In genomic region chr14:101636081-101636560, GRCh38 we compare ENCODE assay signal across 13 cellular contexts.
DNase-seq lines count a peak whose midpoint lies in the region; ATAC-seq, FAIRE-seq and TF ChIP-seq lines count a peak whose summit lies in the region.
"Had no signal": no experiment of that assay in that cellular context is flagged by ENCODE, and none has a peak within 500 bp of the region (broad histone marks: within the 10 kb centered on the region; RNA-seq: fewer than 3 reads in every experiment).

No MANE protein-coding gene starts in this region.

- H3K9me3 ChIP-seq in astrocyte (ENCODE audit: insufficient read depth, low read depth, low read length), result no peaks in the 10 kb centered on the region
- H3K9me3 ChIP-seq: SJSA1 had no signal

- no peaks in the 10 kb centered on the region for H3K4me1 ChIP-seq in astrocyte (ENCODE audit: insufficient read depth, low read length)
- H3K4me1 ChIP-seq: SJSA1 had no signal

- no peak overlapping the region for H3K27ac Mint-ChIP-seq in astrocyte (ENCODE audit: unreplicated experiment)
- no peak overlapping the region for H3K27ac Mint-ChIP-seq in endothelial cell (ENCODE audit: unreplicated experiment)

- peaks cover 19% of the 10 kb centered on the region for H3K27me3 Mint-ChIP-seq in astrocyte (ENCODE audit: low read depth, unreplicated experiment)
- no peaks in the 10 kb centered on the region for H3K27me3 Mint-ChIP-seq in endothelial cell (ENCODE audit: unreplicated experiment)
- H3K27me3 Mint-ChIP-seq: CD4-positive, CD25-positive, alpha-beta regulatory T cell had no signal

- H4K20me1 ChIP-seq in astrocyte (ENCODE audit: insufficient read depth, low read length), result no peaks in the 10 kb centered on the region

- no peak for FAIRE-seq in astrocyte (lab: Jason Lieb, UNC)

- H2AFZ ChIP-seq in astrocyte (ENCODE audit: low read depth, low read length), result no peak overlapping the region

- H3K36me3 ChIP-seq in astrocyte (ENCODE audit: insufficient read depth, low read length), result no peaks in the 10 kb centered on the region
- H3K36me3 ChIP-seq: SJSA1 had no signal

- H3K27ac ChIP-seq in astrocyte (ENCODE audit: low read depth, low read length), result no peak overlapping the region
- H3K27ac ChIP-seq: SJSA1 had no signal

- DNase-seq in AG10803 (ENCODE audit: low read depth) (peak; percentile 1), astrocyte (ENCODE audit: low read depth) (peak; percentile 3), NCI-H1436 (lab: John Stamatoyannopoulos, UW) (no peak), LoVo (ENCODE audit: low spot score) (no peak), putamen (ENCODE audit: low spot score) (no peak), endothelial cell (ENCODE audit: low spot score) (no peak)
- DNase-seq: midbrain, NCI-H524 treated with DMSO at 0.1 percent for 48 hours had no signal

- H3K4me1 Mint-ChIP-seq in astrocyte (ENCODE audit: low read depth, unreplicated experiment), result peaks cover 2% of the 10 kb centered on the region
- peaks cover 7% of the 10 kb centered on the region for H3K4me1 Mint-ChIP-seq in endothelial cell (ENCODE audit: unreplicated experiment)

- no peaks in the 10 kb centered on the region for H3K36me3 Mint-ChIP-seq in astrocyte (ENCODE audit: low read depth, unreplicated experiment)
- H3K36me3 Mint-ChIP-seq in endothelial cell (ENCODE audit: low read depth, unreplicated experiment), result peaks cover 6% of the 10 kb centered on the region
- H3K36me3 Mint-ChIP-seq: brain; CD4-positive, CD25-positive, alpha-beta regulatory T cell had no signal

- H3K4me3 Mint-ChIP-seq in astrocyte (ENCODE audit: unreplicated experiment), result no peak overlapping the region
- H3K4me3 Mint-ChIP-seq in endothelial cell (ENCODE audit: unreplicated experiment), result no peak overlapping the region
- H3K4me3 Mint-ChIP-seq: brain; CD4-positive, CD25-positive, alpha-beta regulatory T cell had no signal

- H3K4me2 ChIP-seq in astrocyte (ENCODE audit: low read length), result no peak overlapping the region

- H3K4me3 ChIP-seq in AG10803 (ENCODE audit: low read length) (no peak overlapping the region), astrocyte (ENCODE audit: insufficient read depth, low read depth, low read length) (no peak overlapping the region)
- H3K4me3 ChIP-seq: SJSA1 had no signal

- peaks cover 10% of the 10 kb centered on the region for H3K27me3 ChIP-seq in astrocyte (ENCODE audit: insufficient read depth, low read length)

- ATAC-seq in GM19035 (IDR thresholded peaks at IDR 0.05; ENCODE audit: unreplicated experiment), result peak; percentile 66
- peak; percentile 73 for ATAC-seq in HG03095 (IDR thresholded peaks at IDR 0.05; ENCODE audit: unreplicated experiment)

- no peak overlapping the region for H3K9ac ChIP-seq in astrocyte (ENCODE audit: low read length)

- no peaks in the 10 kb centered on the region for H3K79me2 ChIP-seq in astrocyte (ENCODE audit: insufficient read depth, low read length)

- H3K9me3 Mint-ChIP-seq in astrocyte (ENCODE audit: unreplicated experiment) (no peaks in the 10 kb centered on the region), endothelial cell (ENCODE audit: unreplicated experiment) (no peaks in the 10 kb centered on the region)

- TF ChIP-seq CTCF in AG10803 (conservative IDR thresholded peaks at IDR 0.05; ENCODE audit: low read length) (no peak), astrocyte (IDR thresholded peaks at IDR 0.05; ENCODE audit: insufficient read depth, low read depth, low read length) (no peak), endothelial cell (IDR thresholded peaks at IDR 0.05; ENCODE audit: unreplicated experiment) (no peak)

Comparison
In these comparisons a context has a peak if more than half of its experiments do, and no peak if none do; other contexts are left out.
1. DNase-seq: peak in AG10803 (single experiment) and astrocyte (single experiment); none in NCI-H1436 (single experiment), LoVo (single experiment), putamen (single experiment) and endothelial cell (single experiment).